1 cellular context compared by ENCODE assay signal in the genomic region with DNA sequence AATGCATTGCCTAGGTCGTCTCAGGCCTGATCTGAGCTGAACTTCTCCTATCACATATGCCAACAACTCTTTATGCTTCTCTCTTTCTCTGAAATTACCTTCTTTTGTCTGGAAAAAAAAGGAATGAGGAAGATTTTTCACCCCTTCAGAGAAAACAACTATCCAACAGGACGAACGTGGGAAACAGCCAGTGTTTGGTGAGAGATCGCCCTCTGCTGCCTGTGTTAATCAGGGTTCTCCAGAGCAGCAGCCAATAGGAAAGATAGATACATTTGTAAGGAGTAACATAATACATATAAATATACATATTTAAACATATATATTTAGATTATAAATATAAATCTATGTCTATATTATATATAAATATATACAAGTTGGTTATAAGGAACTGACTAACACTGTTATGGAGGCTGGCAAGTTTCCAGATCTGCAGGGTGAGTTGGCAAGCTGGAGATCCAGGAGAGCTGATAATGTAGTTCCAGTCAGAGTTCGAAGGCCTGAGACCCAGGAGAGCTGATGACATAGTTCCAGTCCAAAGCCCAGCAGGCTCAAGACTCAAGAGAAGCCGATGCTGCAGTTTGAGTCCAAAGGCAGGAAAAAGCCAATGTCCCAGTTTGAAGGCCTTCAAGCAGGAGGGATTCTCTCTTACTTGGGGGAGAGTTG.
TF ChIP-seq lines count a peak whose summit lies in the region.

No MANE protein-coding gene starts in this region.

TF ChIP-seq in H1, 55 proteins besides CTCF, POLR2A, EP300 and RAD21:
- no peak for TF ChIP-seq GABPA (IDR thresholded peaks at IDR 0.05; ENCODE audit: borderline replicate concordance, insufficient read depth, low read length)
